ENCODE assay signal across 1 cellular context in genomic region chr1:93108335-93108734, GRCh38.
TF ChIP-seq lines count a peak whose summit lies in the region.

No MANE protein-coding gene starts in this region.

TF ChIP-seq in K562, 482 proteins besides CTCF, POLR2A, EP300 and RAD21 (continued from another document):
- TF ChIP-seq CBX3 (IDR thresholded peaks at IDR 0.05; ENCODE audit: borderline replicate concordance in 1 of 2, low read length in 2 of 2) (peak in 1 of 2 experiments; percentile 88; a peak in 2 of 3 replicates), BDP1 (IDR thresholded peaks at IDR 0.05; ENCODE audit: insufficient read depth, insufficient read length) (no peak), TRIM24 (IDR thresholded peaks at IDR 0.05) (peak; percentile 9 to 44; a peak in 1 of 4 replicates), ZNF316 (IDR thresholded peaks at IDR 0.05) (peak; percentile 81), ZFP1 (CRISPR knock-in tag; IDR thresholded peaks at IDR 0.05) (peak; percentile 92), MCM7 (IDR thresholded peaks at IDR 0.05) (no peak), MAFF (IDR thresholded peaks at IDR 0.05; ENCODE audit: low read length) (peak; percentile 4; the same call in 1 of the 2 replicates), CBX5 (IDR thresholded peaks at IDR 0.05; ENCODE audit: borderline replicate concordance, low read depth) (peak; percentile 60; the same call in 1 of the 2 replicates), C11orf30 (IDR thresholded peaks at IDR 0.05; ENCODE audit: low read depth) (peak; percentile 71), MAFG (tag; conservative IDR thresholded peaks at IDR 0.05) (peak; percentile 47), TRIM28 (IDR thresholded peaks at IDR 0.05) (peak; percentile 87), ZNF277 (CRISPR knock-in tag; IDR thresholded peaks at IDR 0.05; ENCODE audit: borderline replicate concordance) (no peak), ZBED1 (IDR thresholded peaks at IDR 0.05) (no peak), ZNF766 (CRISPR knock-in tag; conservative IDR thresholded peaks at IDR 0.05) (0 out of 2 replicates have a peak, but pooled peaks have one; percentile 16), ZNF384 (IDR thresholded peaks at IDR 0.05; ENCODE audit: low read depth, low read length) (0 out of 2 replicates have a peak, but pooled peaks have one; percentile 14)
